12 cellular contexts compared by ENCODE assay signal in genomic region chr9:95031711-95032461, GRCh38.
DNase-seq lines count a peak whose midpoint lies in the region; ATAC-seq and TF ChIP-seq lines count a peak whose summit lies in the region.
"Had no signal": no experiment of that assay in that cellular context is flagged by ENCODE, and none has a peak within 500 bp of the region (broad histone marks: within the 10 kb centered on the region; RNA-seq: fewer than 3 reads in every experiment).

No MANE protein-coding gene starts in this region.

- no peaks in the 10 kb centered on the region for H3K27me3 Mint-ChIP-seq in activated T-helper 17 cell treated with anti-CD3 and anti-CD28 coated beads, Interleukin-2, amount 50 U/mL, for 72 hours
- H3K27me3 Mint-ChIP-seq: activated T-cell treated with anti-CD3 and anti-CD28 coated beads, Interleukin-2, amount 50 U/mL, for 24 hours; CD4-positive, alpha-beta memory T cell had no signal

- TF ChIP-seq CTCF in GM10266 (IDR thresholded peaks at IDR 0.05; ENCODE audit: control insufficient read depth, insufficient read depth, low read depth, missing control alignments), result no peak

- H3K27ac Mint-ChIP-seq in activated T-helper 17 cell treated with anti-CD3 and anti-CD28 coated beads, Interleukin-2, amount 50 U/mL, for 72 hours, result no peak overlapping the region
- H3K27ac Mint-ChIP-seq: activated T-cell treated with anti-CD3 and anti-CD28 coated beads, Interleukin-2, amount 50 U/mL, for 24 hours; CD4-positive, alpha-beta memory T cell; immature natural killer cell had no signal

- no peaks in the 10 kb centered on the region for H3K9me3 Mint-ChIP-seq in activated T-helper 17 cell treated with anti-CD3 and anti-CD28 coated beads, Interleukin-2, amount 50 U/mL, for 72 hours
- H3K9me3 Mint-ChIP-seq: activated T-cell treated with anti-CD3 and anti-CD28 coated beads, Interleukin-2, amount 50 U/mL, for 24 hours; CD4-positive, alpha-beta memory T cell; immature natural killer cell had no signal

- ATAC-seq in activated T-helper 17 cell treated with anti-CD3 and anti-CD28 coated beads, Interleukin-2, amount 50 U/mL, for 72 hours (replicated peaks), result no peak
- no peak for ATAC-seq in HG03439 (IDR thresholded peaks at IDR 0.05; ENCODE audit: unreplicated experiment)

- peaks cover 5% of the 10 kb centered on the region for H3K36me3 Mint-ChIP-seq in activated T-helper 17 cell treated with anti-CD3 and anti-CD28 coated beads, Interleukin-2, amount 50 U/mL, for 72 hours (ENCODE audit: low read depth)

- DNase-seq in DMS153 treated with DMSO at 0.1 percent for 48 hours (lab: John Stamatoyannopoulos, UW; ENCODE audit: unreplicated experiment) (peak; percentile 85), NCI-H510A treated with DMSO at 0.1 percent for 48 hours (lab: John Stamatoyannopoulos, UW) (peak; percentile 97), globus pallidus (ENCODE audit: low spot score) (peak; percentile 84), putamen (ENCODE audit: low spot score) (peak; percentile 71), NCI-H1930 (lab: John Stamatoyannopoulos, UW) (no peak), GM10266 (ENCODE audit: extremely low spot score) (no peak)
- DNase-seq: activated T-cell treated with anti-CD3 and anti-CD28 coated beads, Interleukin-2, amount 50 U/mL, for 24 hours; CD4-positive, alpha-beta memory T cell; immature natural killer cell; SW 1271 had no signal

- no peak overlapping the region for H3K4me3 Mint-ChIP-seq in activated T-helper 17 cell treated with anti-CD3 and anti-CD28 coated beads, Interleukin-2, amount 50 U/mL, for 72 hours
- H3K4me3 Mint-ChIP-seq: activated T-cell treated with anti-CD3 and anti-CD28 coated beads, Interleukin-2, amount 50 U/mL, for 24 hours; CD4-positive, alpha-beta memory T cell; immature natural killer cell had no signal

- H3K4me1 Mint-ChIP-seq in activated T-helper 17 cell treated with anti-CD3 and anti-CD28 coated beads, Interleukin-2, amount 50 U/mL, for 72 hours, result no peaks in the 10 kb centered on the region
- H3K4me1 Mint-ChIP-seq: CD4-positive, alpha-beta memory T cell had no signal

Comparison
In these comparisons a context has a peak if more than half of its experiments do, and no peak if none do; other contexts are left out.
1. DNase-seq: peak in DMS153 treated with DMSO at 0.1 percent for 48 hours (single experiment), NCI-H510A treated with DMSO at 0.1 percent for 48 hours (single experiment), globus pallidus (single experiment) and putamen (single experiment); none in NCI-H1930 (0 of 2) and GM10266 (single experiment).